13 cellular contexts compared by ENCODE assay signal in the genomic region with DNA sequence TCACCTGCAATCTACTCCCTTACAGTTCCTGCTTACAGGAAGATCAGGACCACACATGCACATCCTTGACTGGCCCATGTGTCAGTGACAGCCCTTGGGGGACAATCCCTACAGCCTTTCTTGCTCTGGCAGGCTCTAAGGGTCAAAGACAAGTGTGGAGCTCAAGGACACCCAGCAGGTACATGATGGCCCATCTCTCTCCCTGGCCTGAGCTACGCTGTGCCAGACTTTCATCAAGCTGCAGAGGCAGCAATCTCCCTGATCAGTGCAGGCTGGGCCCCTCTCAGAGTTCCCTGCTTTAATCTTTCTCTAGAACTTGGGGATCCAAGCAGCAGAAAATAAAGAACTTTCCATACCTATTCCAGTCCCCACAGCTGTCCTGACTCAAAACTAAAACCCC. TPM values are rescaled to one million over a fixed set of nuclear protein-coding genes. Genes with fewer than 3 reads are reported as not detected.
DNase-seq lines count a peak whose midpoint lies in the region; ATAC-seq and TF ChIP-seq lines count a peak whose summit lies in the region.
"Had no signal": no experiment of that assay in that cellular context is flagged by ENCODE, and none has a peak within 500 bp of the region (broad histone marks: within the 10 kb centered on the region; RNA-seq: fewer than 3 reads in every experiment).

No MANE protein-coding gene starts in this region.

- H3K79me2 ChIP-seq in PC-3 (ENCODE audit: low read length), result peaks cover 86% of the 10 kb centered on the region
- H3K79me2 ChIP-seq in smooth muscle cell (ENCODE audit: low read depth), result peaks cover 81% of the 10 kb centered on the region

- no peaks in the 10 kb centered on the region for H3K9me3 ChIP-seq in PC-3 (ENCODE audit: low read length)
- H3K9me3 ChIP-seq in smooth muscle cell (replicated peaks; ENCODE audit: low read depth), result no peaks in the 10 kb centered on the region
- H3K9me3 ChIP-seq: ascending aorta, neutrophil had no signal

- H3K9ac ChIP-seq in PC-3 (ENCODE audit: low read length), result peak overlapping the region; percentile 91
- H3K9ac ChIP-seq in smooth muscle cell (ENCODE audit: low read depth), result no peak overlapping the region

- no peak overlapping the region for H2AFZ ChIP-seq in PC-3 (ENCODE audit: low read length)
- H2AFZ ChIP-seq in smooth muscle cell (ENCODE audit: low read depth), result no peak overlapping the region

- POLR2A ChIA-PET in PC-3 (lab: Charles Lee; ENCODE audit: unreplicated experiment), result no interaction called here

- no peak for DNase-seq in activated CD4-positive, alpha-beta T cell treated with anti-CD3 and anti-CD28 coated beads, Interleukin-2, amount 10 ng/mL, durations not matched to agents 24 days and 14 days
- DNase-seq in activated CD4-positive, alpha-beta T cell treated with anti-CD3 and anti-CD28 coated beads for 4 hours, result no peak
- no peak for DNase-seq in PC-3
- no peak for DNase-seq in endothelial cell (ENCODE audit: low spot score)
- no peak for DNase-seq in smooth muscle cell (lab: John Stamatoyannopoulos, UW; ENCODE audit: unreplicated experiment)
- no peak for DNase-seq in NCI-H146 (lab: John Stamatoyannopoulos, UW)
- DNase-seq in occipital lobe (lab: John Stamatoyannopoulos, UW), result no peak
- DNase-seq: SIG-M5 had no signal

- intact Hi-C loops in activated CD4-positive, alpha-beta T cell treated with anti-CD3 and anti-CD28 coated beads, Interleukin-2, amount 10 ng/mL, durations not matched to agents 24 days and 14 days (cut with micrococcal nuclease), result loop anchor here (10.0 kb wide), 1 partner anchor 114 kb away; the partner anchor contains the start of gene ARID3B
- intact Hi-C loops in PC-3 (cut with micrococcal nuclease), result loop anchor here (5.0 kb wide), 1 partner anchor 34 kb away; no protein-coding TSS in a partner anchor

- H3K4me3 Mint-ChIP-seq in activated CD4-positive, alpha-beta T cell treated with anti-CD3 and anti-CD28 coated beads, Interleukin-2, amount 10 ng/mL, durations not matched to agents 24 days and 14 days, result peak overlapping the region; percentile 95
- H3K4me3 Mint-ChIP-seq in endothelial cell (ENCODE audit: unreplicated experiment), result peak overlapping the region; percentile 35

- H3K9me3 Mint-ChIP-seq in activated CD4-positive, alpha-beta T cell treated with anti-CD3 and anti-CD28 coated beads, Interleukin-2, amount 10 ng/mL, durations not matched to agents 24 days and 14 days, result no peaks in the 10 kb centered on the region
- no peaks in the 10 kb centered on the region for H3K9me3 Mint-ChIP-seq in endothelial cell (ENCODE audit: unreplicated experiment)

- ATAC-seq in PC-3, result no peak
- no peak for ATAC-seq in GM18505 (IDR thresholded peaks at IDR 0.05; ENCODE audit: unreplicated experiment)
- ATAC-seq: activated CD4-positive, CD25-positive, alpha-beta regulatory T cell treated with anti-CD3 and anti-CD28 coated beads, Interleukin-2, amount 50 U/mL, for 24 hours; esophagus mucosa had no signal

- CTCF ChIA-PET in PC-3 (lab: Charles Lee), result no interaction called here

- H3K4me2 ChIP-seq in PC-3 (ENCODE audit: low read length) (peak overlapping the region; percentile 99), smooth muscle cell (peak overlapping the region; percentile 99)

- 84% methylated on average over 1 of the region's 1 CpG for WGBS in smooth muscle cell (ENCODE audit: low lambda C conversion rate)

- peak overlapping the region; percentile 83 for H3K27ac Mint-ChIP-seq in activated CD4-positive, alpha-beta T cell treated with anti-CD3 and anti-CD28 coated beads, Interleukin-2, amount 10 ng/mL, durations not matched to agents 24 days and 14 days
- H3K27ac Mint-ChIP-seq in endothelial cell (ENCODE audit: unreplicated experiment), result no peak overlapping the region

- H3K4me1 Mint-ChIP-seq in activated CD4-positive, alpha-beta T cell treated with anti-CD3 and anti-CD28 coated beads, Interleukin-2, amount 10 ng/mL, durations not matched to agents 24 days and 14 days, result peaks cover 79% of the 10 kb centered on the region
- peaks cover 53% of the 10 kb centered on the region for H3K4me1 Mint-ChIP-seq in endothelial cell (ENCODE audit: unreplicated experiment)

- BruUV-seq in PC-3 (replicated peaks; lab: Mats Ljungman, UMichigan), result TSS peak; percentile 35

- H3F3A ChIP-seq in PC-3 (ENCODE audit: low read length, unreplicated experiment), result no peaks in the 10 kb centered on the region
- H3F3A ChIP-seq in smooth muscle cell (ENCODE audit: low read depth), result peaks cover 4% of the 10 kb centered on the region

- H3K27me3 Mint-ChIP-seq in activated CD4-positive, alpha-beta T cell treated with anti-CD3 and anti-CD28 coated beads, Interleukin-2, amount 10 ng/mL, durations not matched to agents 24 days and 14 days, result no peaks in the 10 kb centered on the region
- H3K27me3 Mint-ChIP-seq in endothelial cell (ENCODE audit: unreplicated experiment), result peaks cover 6% of the 10 kb centered on the region

- peaks cover 43% of the 10 kb centered on the region for H3K4me1 ChIP-seq in PC-3 (ENCODE audit: insufficient read depth, low read length)
- peaks cover 23% of the 10 kb centered on the region for H3K4me1 ChIP-seq in smooth muscle cell (ENCODE audit: low read depth)

- peaks cover 48% of the 10 kb centered on the region for H3K36me3 Mint-ChIP-seq in activated CD4-positive, alpha-beta T cell treated with anti-CD3 and anti-CD28 coated beads, Interleukin-2, amount 10 ng/mL, durations not matched to agents 24 days and 14 days (ENCODE audit: low read depth)
- peaks cover 14% of the 10 kb centered on the region for H3K36me3 Mint-ChIP-seq in endothelial cell (ENCODE audit: low read depth, unreplicated experiment)

- no peaks in the 10 kb centered on the region for H3K9me2 ChIP-seq in PC-3 (replicated peaks; ENCODE audit: low read length)

- H4K20me1 ChIP-seq in PC-3 (ENCODE audit: low read length) (peaks cover 72% of the 10 kb centered on the region), smooth muscle cell (ENCODE audit: low read depth) (peaks cover 68% of the 10 kb centered on the region)

- no peak for TF ChIP-seq POLR2A in GM18505 (IDR thresholded peaks at IDR 0.05; ENCODE audit: borderline replicate concordance, extremely low read depth, insufficient read depth, insufficient read length)

- H3K36me3 ChIP-seq in PC-3 (ENCODE audit: low read depth, low read length) (peaks cover 35% of the 10 kb centered on the region), smooth muscle cell (ENCODE audit: low read depth) (no peaks in the 10 kb centered on the region)
- H3K36me3 ChIP-seq: ascending aorta, neutrophil had no signal

- no peak for TF ChIP-seq CTCF in PC-3 (conservative IDR thresholded peaks at IDR 0.05; ENCODE audit: low read depth, low read length)
- no peak for TF ChIP-seq CTCF in endothelial cell (IDR thresholded peaks at IDR 0.05; ENCODE audit: unreplicated experiment)
- no peak for TF ChIP-seq CTCF in smooth muscle cell (IDR thresholded peaks at IDR 0.05; ENCODE audit: borderline replicate concordance, insufficient read depth, poor library complexity, severe bottlenecking)

- H3K4me3 ChIP-seq in PC-3 (ENCODE audit: low read length), result peak overlapping the region; percentile 94
- H3K4me3 ChIP-seq in smooth muscle cell, result peak overlapping the region; percentile 100
- H3K4me3 ChIP-seq: ascending aorta had no signal

- H3K27ac ChIP-seq in PC-3 (ENCODE audit: low read length) (no peak overlapping the region), smooth muscle cell (ENCODE audit: low read depth) (no peak overlapping the region)
- H3K27ac ChIP-seq: ascending aorta, neutrophil had no signal

- H3K27me3 ChIP-seq in PC-3 (ENCODE audit: low read length) (no peaks in the 10 kb centered on the region), smooth muscle cell (ENCODE audit: low read depth) (no peaks in the 10 kb centered on the region)
- H3K27me3 ChIP-seq: ascending aorta had no signal

RNA-seq across cellular contexts. Expression of gene SEMA7A, which starts 2.6 kb away (rescaled TPM):
- total RNA-seq in activated CD4-positive, alpha-beta T cell treated with anti-CD3 and anti-CD28 coated beads, Interleukin-2, amount 10 ng/mL, durations not matched to agents 24 days and 14 days, result 88.0 and 89.6 TPM in 2 replicates
- total RNA-seq in PC-3 (2014; rRNA removed) (74.9 and 75.9 TPM in 2 replicates), endothelial cell (ENCODE audit: unreplicated experiment) (41.4 TPM), smooth muscle cell (33.7 and 44.5 TPM in 2 replicates), occipital lobe (51.5 TPM)
- 9.3 and 14.9 TPM in 2 replicates for polyA plus RNA-seq in smooth muscle cell

RNA-seq across cellular contexts. Expression of gene UBL7, which starts 29.8 kb away (rescaled TPM):
- 53.5 and 62.1 TPM in 2 replicates for total RNA-seq in activated CD4-positive, alpha-beta T cell treated with anti-CD3 and anti-CD28 coated beads, Interleukin-2, amount 10 ng/mL, durations not matched to agents 24 days and 14 days
- total RNA-seq in PC-3 (2014; rRNA removed), result 46.1 and 57.1 TPM in 2 replicates
- 79.9 TPM for total RNA-seq in endothelial cell (ENCODE audit: unreplicated experiment)
- 54.5 and 60.6 TPM in 2 replicates for total RNA-seq in smooth muscle cell
- polyA plus RNA-seq in smooth muscle cell, result 64.4 and 64.8 TPM in 2 replicates
- total RNA-seq in occipital lobe, result 31.2 TPM
